ENCODE assay signal across 28 cellular contexts in the genomic region with DNA sequence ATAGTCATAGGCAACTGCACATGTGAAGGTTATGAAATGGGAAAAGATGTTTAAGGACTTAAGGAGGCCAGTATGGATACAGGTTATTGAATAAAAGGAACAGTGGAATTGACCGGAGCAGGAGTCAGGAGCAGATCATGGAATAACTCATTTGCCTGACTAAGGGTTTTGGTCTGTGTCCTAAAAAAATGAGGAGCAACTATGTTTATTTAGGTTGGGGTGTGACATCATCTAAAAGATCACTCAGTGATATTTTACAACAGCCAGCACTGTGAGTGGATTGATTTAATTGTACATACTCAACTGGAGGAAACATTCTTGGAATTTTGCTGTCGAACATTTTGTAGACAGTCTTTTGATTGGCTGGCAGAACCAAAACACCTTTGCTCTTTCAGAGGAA.
DNase-seq lines count a peak whose midpoint lies in the region; ATAC-seq, FAIRE-seq and TF ChIP-seq lines count a peak whose summit lies in the region.
"Had no signal": no experiment of that assay in that cellular context is flagged by ENCODE, and none has a peak within 500 bp of the region (broad histone marks: within the 10 kb centered on the region; RNA-seq: fewer than 3 reads in every experiment).

No MANE protein-coding gene starts in this region.

- WGBS in K562 (ENCODE audit: insufficient coverage, low coverage, missing lambda C conversion rate): 6% methylated on average over 2 of the region's 2 CpGs
- 66% methylated on average over 2 of the region's 2 CpGs for WGBS in mesenchymal stem cell

- no peaks in the 10 kb centered on the region for H3K79me1 ChIP-seq in mesenchymal stem cell (replicated peaks; ENCODE audit: low read length, poor library complexity, severe bottlenecking)

- H2BK120ac ChIP-seq in mesenchymal stem cell (ENCODE audit: low read depth, low read length): no peak overlapping the region

- no peaks in the 10 kb centered on the region for H3K36me3 Mint-ChIP-seq in HFFc6 (ENCODE audit: low read depth)
- H3K36me3 Mint-ChIP-seq in CD8-positive, alpha-beta T cell: no peaks in the 10 kb centered on the region
- H3K36me3 Mint-ChIP-seq: brain had no signal

- no peak overlapping the region for H2BK5ac ChIP-seq in mesenchymal stem cell (ENCODE audit: low read depth, low read length, poor library complexity, severe bottlenecking)

- no peak overlapping the region for H3K23ac ChIP-seq in mesenchymal stem cell (ENCODE audit: low read length in 2 of 2)

- no peak overlapping the region for H3K4ac ChIP-seq in mesenchymal stem cell (ENCODE audit: low read depth in 1 of 2, low read length in 2 of 2)

- H3K36me3 ChIP-seq in K562 (ENCODE audit: control insufficient read depth, insufficient read depth, low read length): no peaks in the 10 kb centered on the region
- H3K36me3 ChIP-seq in mesenchymal stem cell (ENCODE audit: control insufficient read depth in 1 of 2, insufficient read depth in 2 of 2, low read depth in 1 of 2, low read length in 2 of 2): no peaks in the 10 kb centered on the region
- H3K36me3 ChIP-seq in CD8-positive, alpha-beta T cell (ENCODE audit: insufficient read depth, low read length): no peaks in the 10 kb centered on the region
- H3K36me3 ChIP-seq: prostate gland, sigmoid colon, thoracic aorta had no signal

- H2AFZ ChIP-seq in K562 (ENCODE audit: low read depth, low read length) (peak overlapping the region; percentile 10; the same call in 1 of the 2 replicates), mesenchymal stem cell (ENCODE audit: low read depth, low read length) (no peak overlapping the region)
- H2AFZ ChIP-seq: hepatocyte had no signal

- CTCF ChIA-PET in K562 (lab: Yijun Ruan, JAX; ENCODE audit: low intra/inter-chr PET ratio): no interaction called here
- CTCF ChIA-PET in CD8-positive, alpha-beta T cell (lab: Charles Lee): no interaction called here

- TF ChIP-seq CTCF in HFFc6 (IDR thresholded peaks at IDR 0.05) (no peak), K562 (IDR thresholded peaks at IDR 0.05 in 2 of 3, conservative IDR thresholded peaks at IDR 0.05 in 1 of 3; ENCODE audit: insufficient read depth in 2 of 3, low read depth in 1 of 3, low read length in 3 of 3) (no peak)
- no peak for TF ChIP-seq CTCF in CD8-positive, alpha-beta T cell (IDR thresholded peaks at IDR 0.05)

- intact Hi-C loops in K562 (cut with micrococcal nuclease): no loop called here
- intact Hi-C loops in CD8-positive, alpha-beta T cell (cut with DNase I, micrococcal nuclease): no loop called here

- H4K91ac ChIP-seq in mesenchymal stem cell (ENCODE audit: low read length): no peak overlapping the region

- H3K27ac ChIP-seq in K562 (ENCODE audit: extremely low read depth, low read depth, low read length) (no peak overlapping the region), mesenchymal stem cell (ENCODE audit: low read length, poor library complexity, severe bottlenecking) (no peak overlapping the region)
- H3K27ac ChIP-seq in CD8-positive, alpha-beta T cell (ENCODE audit: low read depth, low read length): no peak overlapping the region
- H3K27ac ChIP-seq: hepatocyte, KMS-11, prostate gland, sigmoid colon, thoracic aorta had no signal

- 0 out of 2 replicates have a peak overlapping the region, but pooled peaks have one; percentile 3 for H3K4me3 Mint-ChIP-seq in HFFc6
- no peak overlapping the region for H3K4me3 Mint-ChIP-seq in CD8-positive, alpha-beta T cell
- H3K4me3 Mint-ChIP-seq: brain had no signal

- H3K18ac ChIP-seq in mesenchymal stem cell (ENCODE audit: low read depth in 1 of 2, low read length in 2 of 2): no peak overlapping the region

- H3K4me1 ChIP-seq in K562 (replicated peaks in 1 of 2; ENCODE audit: control insufficient read depth in 2 of 2, insufficient read depth in 2 of 2, low read length in 2 of 2) (no peaks in the 10 kb centered on the region), mesenchymal stem cell (ENCODE audit: control insufficient read depth, insufficient read depth, low read depth, low read length) (no peaks in the 10 kb centered on the region)
- H3K4me1 ChIP-seq in CD8-positive, alpha-beta T cell (ENCODE audit: insufficient read depth, low read length): no peaks in the 10 kb centered on the region
- H3K4me1 ChIP-seq: prostate gland, sigmoid colon had no signal

- FAIRE-seq in K562 (lab: Jason Lieb, UNC): no peak
- FAIRE-seq: frontal cortex, urothelium cell line had no signal

- H3K27me3 Mint-ChIP-seq in HFFc6 (ENCODE audit: insufficient read depth): no peaks in the 10 kb centered on the region
- H3K27me3 Mint-ChIP-seq in CD8-positive, alpha-beta T cell (ENCODE audit: low read depth): no peaks in the 10 kb centered on the region

- ATAC-seq in K562: no peak
- no peak for ATAC-seq in CD8-positive, alpha-beta T cell
- ATAC-seq: left colon, SK-N-SH treated with all-trans-retinoic acid at 6 μM for 48 hours had no signal

- H3K9ac ChIP-seq in K562 (ENCODE audit: insufficient read depth in 1 of 2, low read depth in 2 of 2, low read length in 2 of 2) (no peak overlapping the region), mesenchymal stem cell (ENCODE audit: low read length) (no peak overlapping the region)
- H3K9ac ChIP-seq: KMS-11 had no signal

- H3K4me3 ChIP-seq in K562 (no peak overlapping the region), mesenchymal stem cell (ENCODE audit: insufficient read depth in 1 of 2, low read depth in 1 of 2, low read length in 2 of 2) (no peak overlapping the region)
- H3K4me3 ChIP-seq in CD8-positive, alpha-beta T cell (ENCODE audit: low read depth, low read length): no peak overlapping the region
- H3K4me3 ChIP-seq: hepatocyte, prostate gland, sigmoid colon, thoracic aorta had no signal

- no peaks in the 10 kb centered on the region for H4K20me1 ChIP-seq in K562 (replicated peaks; ENCODE audit: control insufficient read depth, insufficient read depth, low read length)

- peak; percentile 24 for DNase-seq in AG08396 (ENCODE audit: low spot score)
- DNase-seq in HFFc6: peak; percentile 20
- no peak for DNase-seq in K562 (ENCODE audit: extremely low read depth in 1 of 4, low spot score in 3 of 4)
- DNase-seq in mesenchymal stem cell: peak; percentile 4
- no peak for DNase-seq in NCI-H82 (lab: John Stamatoyannopoulos, UW)
- DNase-seq in CD8-positive, alpha-beta T cell: no peak
- no peak for DNase-seq in superior temporal gyrus (ENCODE audit: extremely low spot score)
- DNase-seq in stimulated activated CD4-positive, alpha-beta T cell treated with anti-CD3 and anti-CD28 coated beads, Interleukin-4, amount 100 ng/mL, for 1 hour: no peak
- DNase-seq: activated CD4-positive, alpha-beta T cell treated with anti-CD3 and anti-CD28 coated beads for 4 hours; activated CD8-positive, alpha-beta memory T cell treated with anti-CD3 and anti-CD28 coated beads for 24 hours; activated gamma-delta T cell; DMS53; effector CD4-positive, alpha-beta T cell; left colon; NCI-H1436 treated with DMSO at 0.1 percent for 48 hours; NCI-H2107; NCI-H446 treated with DMSO at 0.1 percent for 48 hours; sigmoid colon; stimulated activated naive CD4-positive, alpha-beta T cell treated with Interleukin-2 at 50 U/mL for 16 hours; T-helper 2 cell had no signal

- H3K4me2 ChIP-seq in K562 (ENCODE audit: insufficient read depth, low read length) (no peak overlapping the region), mesenchymal stem cell (ENCODE audit: low read length, poor library complexity, severe bottlenecking) (no peak overlapping the region)
- H3K4me2 ChIP-seq: hepatocyte, KMS-11 had no signal

- BruUV-seq in K562 (replicated peaks; lab: Mats Ljungman, UMichigan): no TSS peak

- H3K9me3 ChIP-seq in K562 (replicated peaks; ENCODE audit: control insufficient read depth, insufficient read depth, low read depth, low read length): no peaks in the 10 kb centered on the region
- no peaks in the 10 kb centered on the region for H3K9me3 ChIP-seq in mesenchymal stem cell (ENCODE audit: control insufficient read depth, low read length)
- H3K9me3 ChIP-seq in CD8-positive, alpha-beta T cell (ENCODE audit: low read length): no peaks in the 10 kb centered on the region
- H3K9me3 ChIP-seq: prostate gland, sigmoid colon, thoracic aorta had no signal

- no peak overlapping the region for H2BK12ac ChIP-seq in mesenchymal stem cell (ENCODE audit: low read length in 2 of 2)

- no peaks in the 10 kb centered on the region for H3K9me3 Mint-ChIP-seq in HFFc6
- peaks cover 6% of the 10 kb centered on the region for H3K9me3 Mint-ChIP-seq in CD8-positive, alpha-beta T cell

- no peaks in the 10 kb centered on the region for H3K9me1 ChIP-seq in K562 (ENCODE audit: control insufficient read depth, insufficient read depth, low read length)

- no peaks in the 10 kb centered on the region for H3K79me2 ChIP-seq in K562 (ENCODE audit: control insufficient read depth, insufficient read depth, low read length)
- H3K79me2 ChIP-seq: hepatocyte had no signal

- POLR2A ChIA-PET in K562 (lab: Yijun Ruan, JAX): no interaction called here
- POLR2A ChIA-PET in CD8-positive, alpha-beta T cell (lab: Charles Lee): no interaction called here

- H3K27ac Mint-ChIP-seq in HFFc6: no peak overlapping the region; the same call in 1 of the 2 replicates
- no peak overlapping the region for H3K27ac Mint-ChIP-seq in CD8-positive, alpha-beta T cell
- H3K27ac Mint-ChIP-seq: brain had no signal

- H2AK5ac ChIP-seq in mesenchymal stem cell (ENCODE audit: low read length, severe bottlenecking): no peak overlapping the region

- H2BK15ac ChIP-seq in mesenchymal stem cell (ENCODE audit: low read depth, poor library complexity, severe bottlenecking): no peak overlapping the region

- in situ Hi-C loops in K562 (cut with MboI): no loop called here

- TF ChIP-seq RAD21 in K562 (CRISPR knock-in tag; conservative IDR thresholded peaks at IDR 0.05 in 1 of 2, IDR thresholded peaks at IDR 0.05 in 1 of 2): no peak

- H3K14ac ChIP-seq in mesenchymal stem cell (ENCODE audit: low read length in 2 of 2): no peak overlapping the region

- H4K8ac ChIP-seq in mesenchymal stem cell (ENCODE audit: low read length): no peak overlapping the region

- TF ChIP-seq EP300 in K562 (IDR thresholded peaks at IDR 0.05; ENCODE audit: low read length): no peak

- TF ChIP-seq POLR2A in K562 (conservative IDR thresholded peaks at IDR 0.05): no peak

- H3K4me1 Mint-ChIP-seq in HFFc6 (ENCODE audit: low read depth): peaks cover 14% of the 10 kb centered on the region
- H3K4me1 Mint-ChIP-seq in CD8-positive, alpha-beta T cell (ENCODE audit: low read depth): no peaks in the 10 kb centered on the region
- H3K4me1 Mint-ChIP-seq: brain had no signal

- H3K27me3 ChIP-seq in K562 (ENCODE audit: control insufficient read depth in 2 of 2, insufficient read depth in 2 of 2, low read length in 2 of 2) (no peaks in the 10 kb centered on the region), mesenchymal stem cell (ENCODE audit: control insufficient read depth in 1 of 2, insufficient read depth in 1 of 2, low read length in 2 of 2) (no peaks in the 10 kb centered on the region)
- no peaks in the 10 kb centered on the region for H3K27me3 ChIP-seq in CD8-positive, alpha-beta T cell (ENCODE audit: insufficient read depth, low read length)
- H3K27me3 ChIP-seq: hepatocyte, sigmoid colon had no signal

TF ChIP-seq in K562, 482 proteins besides CTCF, POLR2A, EP300 and RAD21 (continues in another document):
- TF ChIP-seq ZNF384 (IDR thresholded peaks at IDR 0.05; ENCODE audit: low read depth, low read length) (no peak), DPF2 (IDR thresholded peaks at IDR 0.05) (no peak), TAF7 (tag; IDR thresholded peaks at IDR 0.05) (no peak), ZNF134 (CRISPR knock-in tag; conservative IDR thresholded peaks at IDR 0.05) (no peak)

Comparison
In these comparisons a context has a peak if more than half of its experiments do, and no peak if none do; other contexts are left out.
1. DNase-seq: peak in AG08396 (single experiment), HFFc6 (single experiment) and mesenchymal stem cell (single experiment); none in K562 (0 of 4), NCI-H82 (single experiment), CD8-positive, alpha-beta T cell (0 of 7), superior temporal gyrus (single experiment) and stimulated activated CD4-positive, alpha-beta T cell treated with anti-CD3 and anti-CD28 coated beads, Interleukin-4, amount 100 ng/mL, for 1 hour (single experiment).